ENCODE assay signal across 8 cellular contexts in the genomic region with DNA sequence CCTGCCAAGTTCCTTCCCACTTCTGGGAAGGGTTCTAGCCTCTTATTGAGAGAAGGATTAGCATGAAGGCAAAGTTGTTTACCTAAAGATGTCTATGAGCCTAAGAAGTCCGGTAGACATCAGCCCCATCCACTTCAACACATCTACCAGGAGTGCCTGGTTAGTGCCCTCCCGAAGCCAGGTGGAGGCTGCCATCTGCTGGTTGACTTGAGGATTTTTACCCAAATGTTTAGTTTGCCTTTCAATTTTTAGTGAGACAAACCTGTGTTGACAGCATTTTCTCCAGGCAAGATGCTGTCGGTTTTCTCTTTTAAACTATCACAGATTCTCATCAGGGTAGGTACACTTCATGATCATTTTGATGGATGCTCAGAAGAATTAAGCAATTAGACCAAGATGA.
DNase-seq lines count a peak whose midpoint lies in the region; ATAC-seq and TF ChIP-seq lines count a peak whose summit lies in the region.

No MANE protein-coding gene starts in this region.

- H3K9me3 ChIP-seq in A673 (ENCODE audit: low read depth, low read length, poor library complexity, severe bottlenecking) (no peaks in the 10 kb centered on the region), esophagus squamous epithelium (no peaks in the 10 kb centered on the region)

- POLR2A ChIA-PET in A673 (lab: Charles Lee; ENCODE audit: low non-redundant PET) = no interaction called here

- H3K27ac Mint-ChIP-seq in natural killer cell = no peak overlapping the region
- H3K27ac Mint-ChIP-seq in stimulated activated memory B cell treated with anti-CD40 and anti-IgM and Interleukin-4, amounts not matched to agents 10 μg/mL and 1 μg/mL and 100 μg/mL, for 72 hours = no peak overlapping the region

- TF ChIP-seq CTCF in A673 (conservative IDR thresholded peaks at IDR 0.05; ENCODE audit: low read depth, low read length) (peak; percentile 87), esophagus squamous epithelium (IDR thresholded peaks at IDR 0.05) (peak; percentile 78 to 92 (median 86)), natural killer cell (IDR thresholded peaks at IDR 0.05) (peak; percentile 93)

- no peak for TF ChIP-seq POLR2A in esophagus squamous epithelium (IDR thresholded peaks at IDR 0.05)

- WGBS in esophagus squamous epithelium, 2 donors = 0 to 3% methylated on average over 3 of the region's 3 CpGs

- CTCF ChIA-PET in A673 (lab: Charles Lee) = interaction anchor here (0.6 to 1.2 kb wide), 13 partner anchors 35 to 924 kb away, joined by 3 to 20 read pairs (median 5); no protein-coding TSS in a partner anchor

- peaks cover 5% of the 10 kb centered on the region for H3K4me1 ChIP-seq in A673 (ENCODE audit: insufficient read depth, low read length, poor library complexity, severe bottlenecking)
- peaks cover 0 to 13% (median 7%) of the 10 kb centered on the region in 3 donors for H3K4me1 ChIP-seq in esophagus squamous epithelium

- peaks cover 6 to 10% of the 10 kb centered on the region in 2 donors for H3K27me3 Mint-ChIP-seq in natural killer cell (ENCODE audit: low read depth in 2 of 2)
- peaks cover 20% of the 10 kb centered on the region for H3K27me3 Mint-ChIP-seq in stimulated activated memory B cell treated with anti-CD40 and anti-IgM and Interleukin-4, amounts not matched to agents 10 μg/mL and 1 μg/mL and 100 μg/mL, for 72 hours

- no peaks in the 10 kb centered on the region for H3K9me3 Mint-ChIP-seq in natural killer cell
- H3K9me3 Mint-ChIP-seq in stimulated activated memory B cell treated with anti-CD40 and anti-IgM and Interleukin-4, amounts not matched to agents 10 μg/mL and 1 μg/mL and 100 μg/mL, for 72 hours = no peaks in the 10 kb centered on the region

- H3K36me3 Mint-ChIP-seq in natural killer cell = no peaks in the 10 kb centered on the region
- H3K36me3 Mint-ChIP-seq in stimulated activated memory B cell treated with anti-CD40 and anti-IgM and Interleukin-4, amounts not matched to agents 10 μg/mL and 1 μg/mL and 100 μg/mL, for 72 hours = no peaks in the 10 kb centered on the region

- no peaks in the 10 kb centered on the region for H3K36me3 ChIP-seq in A673 (ENCODE audit: insufficient read depth, low read length, poor library complexity, severe bottlenecking)
- H3K36me3 ChIP-seq in esophagus squamous epithelium = no peaks in the 10 kb centered on the region

- H3K4me3 Mint-ChIP-seq in natural killer cell = no peak overlapping the region
- no peak overlapping the region for H3K4me3 Mint-ChIP-seq in stimulated activated memory B cell treated with anti-CD40 and anti-IgM and Interleukin-4, amounts not matched to agents 10 μg/mL and 1 μg/mL and 100 μg/mL, for 72 hours

- H3K27me3 ChIP-seq in A673 (replicated peaks; ENCODE audit: insufficient read depth, low read depth, low read length, poor library complexity) (no peaks in the 10 kb centered on the region), esophagus squamous epithelium (no peaks in the 10 kb centered on the region)

- no peaks in the 10 kb centered on the region for H3K4me1 Mint-ChIP-seq in natural killer cell
- H3K4me1 Mint-ChIP-seq in stimulated activated memory B cell treated with anti-CD40 and anti-IgM and Interleukin-4, amounts not matched to agents 10 μg/mL and 1 μg/mL and 100 μg/mL, for 72 hours = no peaks in the 10 kb centered on the region

- DNase-seq in A673 (ENCODE audit: low spot score) = peak; percentile 87
- peak; percentile 70 for DNase-seq in Jurkat, Clone E6-1 (ENCODE audit: low read depth, low spot score)
- DNase-seq in OCI-M1 (lab: John Stamatoyannopoulos, UW) = peak; percentile 73
- DNase-seq in activated T-cell treated with anti-CD3 and anti-CD28 coated beads for 4 hours = peak; percentile 77
- DNase-seq in esophagus squamous epithelium (lab: John Stamatoyannopoulos, UW) = peak; percentile 15
- peak; percentile 56 for DNase-seq in natural killer cell

- H3K4me3 ChIP-seq in A673 (ENCODE audit: low read depth, low read length, poor library complexity, severe bottlenecking) (no peak overlapping the region), esophagus squamous epithelium (no peak overlapping the region)
- no peak overlapping the region for H3K4me3 ChIP-seq in Jurkat, Clone E6-1 (ENCODE audit: low read length)

- no TSS peak for BruUV-seq in A673 (replicated peaks; lab: Mats Ljungman, UMichigan)

- peak; percentile 63 for ATAC-seq in GM18867 (IDR thresholded peaks at IDR 0.05; ENCODE audit: unreplicated experiment)
- peak; percentile 76 to 85 (median 78) for ATAC-seq in natural killer cell
- peak; percentile 80 for ATAC-seq in stimulated activated memory B cell treated with anti-CD40 and anti-IgM and Interleukin-4, amounts not matched to agents 10 μg/mL and 1 μg/mL and 100 μg/mL, for 72 hours

- no peak overlapping the region for H3K27ac ChIP-seq in A673 (ENCODE audit: low read depth, low read length, poor library complexity, severe bottlenecking)
- no peak overlapping the region for H3K27ac ChIP-seq in esophagus squamous epithelium

- intact Hi-C loops in A673 (cut with micrococcal nuclease; ENCODE audit: unreplicated experiment) (loop anchor here (1.0 to 2.0 kb wide), 5 partner anchors 100 to 1647 kb away; no protein-coding TSS in a partner anchor), esophagus squamous epithelium (cut with DNase I) (loop anchor here (5.0 kb wide), 3 partner anchors 107 to 332 kb away; a partner anchor contains a TSS), natural killer cell (cut with micrococcal nuclease) (loop anchor here (1.0 to 5.0 kb wide), 4 partner anchors 107 to 352 kb away; no protein-coding TSS in a partner anchor)

Comparison
In these comparisons a context has a peak if more than half of its experiments do, and no peak if none do; other contexts are left out.
1. DNase-seq: peak in every context shown above with its lines; median percentile 87 in A673; 77 in activated T-cell treated with anti-CD3 and anti-CD28 coated beads for 4 hours; 73 in OCI-M1; 70 in Jurkat, Clone E6-1; 56 in natural killer cell; 15 in esophagus squamous epithelium.